ENCODE assay signal across 30 cellular contexts in the genomic region with DNA sequence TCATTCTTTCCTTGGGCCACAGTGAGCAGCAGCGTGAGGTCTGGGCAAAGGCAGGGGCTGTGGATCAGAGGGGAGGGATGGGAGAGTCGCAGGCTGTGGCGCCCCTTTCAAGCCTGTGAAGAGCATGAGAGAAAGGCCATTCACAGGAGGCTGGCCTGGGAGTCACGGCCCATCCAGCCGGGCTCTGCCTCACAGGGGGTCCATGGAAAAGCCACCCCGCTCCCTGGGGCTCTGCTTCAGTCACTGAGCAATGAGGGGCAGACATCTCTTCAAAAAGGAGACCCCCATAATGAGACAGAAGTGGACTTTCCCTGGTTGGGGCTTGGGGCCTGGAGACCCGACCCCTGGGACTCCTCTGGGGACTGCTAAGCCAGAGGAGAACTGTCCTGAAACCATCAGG.
"Had no signal": no experiment of that assay in that cellular context is flagged by ENCODE, and none has a peak within 500 bp of the region (broad histone marks: within the 10 kb centered on the region; RNA-seq: fewer than 3 reads in every experiment).

No MANE protein-coding gene starts in this region.

- H3K9me3 ChIP-seq: lower lobe of right lung, ovary, right atrium auricular region, right lobe of liver, stomach, testis, thyroid gland, transverse colon, upper lobe of left lung, vagina had no signal

- DNase-seq: islet precursor cell; left cardiac atrium; left ventricle myocardium superior; lower lobe of right lung; mammary epithelial cell; mesenchymal stem cell; naive B cell; natural killer cell; nephron progenitor cell; ovary; right lobe of liver; stimulated activated CD4-positive, alpha-beta T cell treated with anti-CD3 and anti-CD28 coated beads, Interleukin-12 subunit alpha, Interleukin-12 subunit beta, amount 100 ng/mL, for 4 hours; stimulated activated CD4-positive, alpha-beta T cell treated with anti-CD3 and anti-CD28 coated beads, Interleukin-15, amount 100 ng/mL, for 24 hours; stimulated activated CD4-positive, alpha-beta T cell treated with anti-CD3 and anti-CD28 coated beads, Interleukin-2, amount 100 ng/mL, for 24 hours; stimulated activated CD4-positive, alpha-beta T cell treated with anti-CD3 and anti-CD28 coated beads, Interleukin-4, amount 100 ng/mL, for 1 hour; stimulated activated naive B cell treated with anti-CD40 and anti-IgM and Interleukin-4, amounts not matched to agents 10 μg/mL and 1 μg/mL and 100 μg/mL, for 72 hours; stimulated activated naive CD8-positive, alpha-beta T cell treated with anti-CD3 and anti-CD28 coated beads, Interleukin-15, Interleukin-2, amounts not matched to agents 100 U/mL and 50 U/mL, for 24 hours; stomach; testis; thyroid gland; transverse colon; upper lobe of left lung had no signal

- H3K4me1 Mint-ChIP-seq: naive B cell; stimulated activated naive B cell treated with anti-CD40 and anti-IgM and Interleukin-4, amounts not matched to agents 10 μg/mL and 1 μg/mL and 100 μg/mL, for 72 hours had no signal

- H3K36me3 ChIP-seq: lower lobe of right lung, neural progenitor cell, ovary, right atrium auricular region, right lobe of liver, stomach, thyroid gland, transverse colon, upper lobe of left lung, vagina had no signal

- H3K4me3 Mint-ChIP-seq: mesothelial cell of epicardium; natural killer cell; nephron progenitor cell; neural progenitor cell; stimulated activated naive B cell treated with anti-CD40 and anti-IgM and Interleukin-4, amounts not matched to agents 10 μg/mL and 1 μg/mL and 100 μg/mL, for 72 hours had no signal

- ATAC-seq: left cardiac atrium; left lobe of liver; left ventricle myocardium superior; natural killer cell; right lobe of liver; stimulated activated naive B cell treated with anti-CD40 and anti-IgM and Interleukin-4, amounts not matched to agents 10 μg/mL and 1 μg/mL and 100 μg/mL, for 72 hours; stimulated activated naive CD8-positive, alpha-beta T cell treated with anti-CD3 and anti-CD28 coated beads, Interleukin-15, Interleukin-2, amounts not matched to agents 100 U/mL and 50 U/mL, for 24 hours had no signal

- H3K27ac ChIP-seq: hepatocyte, lower lobe of right lung, neural progenitor cell, ovary, right atrium auricular region, right lobe of liver, stomach, testis, thyroid gland, transverse colon, upper lobe of left lung, vagina had no signal

- H3K9me3 Mint-ChIP-seq: natural killer cell, neural progenitor cell had no signal

- H3K4me1 ChIP-seq: lower lobe of right lung, neural progenitor cell, right atrium auricular region, right lobe of liver, stomach, testis, thyroid gland, upper lobe of left lung, vagina had no signal

- H3K27ac Mint-ChIP-seq: mesothelial cell of epicardium; natural killer cell; nephron progenitor cell; neural progenitor cell; progenitor cell of endocrine pancreas; stimulated activated naive B cell treated with anti-CD40 and anti-IgM and Interleukin-4, amounts not matched to agents 10 μg/mL and 1 μg/mL and 100 μg/mL, for 72 hours had no signal

- H3K27me3 ChIP-seq: hepatocyte, ovary, right atrium auricular region, right lobe of liver, stomach, testis, thyroid gland, transverse colon, upper lobe of left lung, vagina had no signal

- H3K36me3 Mint-ChIP-seq: mesothelial cell of epicardium; naive B cell; natural killer cell; neural progenitor cell; stimulated activated naive B cell treated with anti-CD40 and anti-IgM and Interleukin-4, amounts not matched to agents 10 μg/mL and 1 μg/mL and 100 μg/mL, for 72 hours had no signal

- H3K4me3 ChIP-seq: hepatocyte, lower lobe of right lung, neural progenitor cell, ovary, right atrium auricular region, right lobe of liver, smooth muscle cell, stomach, testis, thyroid gland, transverse colon, upper lobe of left lung, vagina had no signal

- H3K9ac ChIP-seq: neural progenitor cell had no signal
